In genomic region chr19:48332662-48333466, GRCh38 we compare ENCODE assay signal across 8 cellular contexts.
DNase-seq lines count a peak whose midpoint lies in the region; ATAC-seq and TF ChIP-seq lines count a peak whose summit lies in the region.

No MANE protein-coding gene starts in this region.

- DNase-seq in AML-193 (lab: John Stamatoyannopoulos, UW) (peak; percentile 98 to 99), NCI-H446 (lab: John Stamatoyannopoulos, UW) (peak; percentile 100), kidney tubule cell (ENCODE audit: low spot score) (peak; percentile 99)
- peak; percentile 78 to 85 for DNase-seq in activated CD4-positive, alpha-beta T cell treated with anti-CD3 and anti-CD28 coated beads for 24 hours (ENCODE audit: low read depth in 2 of 2)
- DNase-seq in stimulated activated CD4-positive, alpha-beta T cell treated with anti-CD3 and anti-CD28 coated beads, Interleukin-1b, Interleukin-23, amount 100 ng/mL, for 1 hour (ENCODE audit: low read depth in 2 of 2) = peak; percentile 72 to 91

- H3K27ac ChIP-seq in cingulate gyrus (ENCODE audit: low read depth, low read length) = peak overlapping the region; percentile 71

- ATAC-seq in HG03354 (IDR thresholded peaks at IDR 0.05; ENCODE audit: poor library complexity, severe bottlenecking, unreplicated experiment) = peak; percentile 60

- TF ChIP-seq POLR2A in GM19099 (IDR thresholded peaks at IDR 0.05; ENCODE audit: extremely low read depth, insufficient read length, low read depth) = peak; percentile 65

Comparison
In these comparisons a context has a peak if more than half of its experiments do, and no peak if none do; other contexts are left out.
1. Peak in every context shown above with its lines: DNase-seq, ATAC-seq and H3K27ac ChIP-seq.